ENCODE assay signal across 17 cellular contexts in the genomic region with DNA sequence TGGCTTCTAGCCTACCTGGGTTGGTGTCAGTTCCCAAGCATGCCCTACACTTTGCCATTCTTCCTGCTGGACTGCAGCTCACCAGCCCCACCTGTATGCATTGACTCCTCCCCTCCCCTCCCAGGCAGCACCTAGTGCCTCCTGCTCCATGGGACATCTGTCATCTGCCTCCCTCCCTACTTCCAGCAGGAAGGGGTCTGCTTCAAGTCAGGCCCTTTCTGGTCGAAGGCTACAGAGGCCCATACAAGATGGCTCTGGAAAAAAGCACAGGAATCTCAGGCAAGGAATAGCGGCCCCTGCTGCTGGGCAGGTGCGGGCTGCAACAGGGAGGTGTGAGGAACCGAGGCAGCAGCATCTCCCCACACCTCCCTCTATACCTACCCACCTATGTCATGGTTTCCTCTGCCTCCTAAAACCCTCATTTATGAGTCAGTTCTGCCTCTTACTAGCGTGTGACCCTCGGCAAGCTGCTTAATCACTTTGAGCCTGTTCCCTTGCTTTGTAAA. TPM values are rescaled to one million over a fixed set of nuclear protein-coding genes. Genes with fewer than 3 reads are reported as not detected.
DNase-seq lines count a peak whose midpoint lies in the region; ATAC-seq and TF ChIP-seq lines count a peak whose summit lies in the region.
"Had no signal": no experiment of that assay in that cellular context is flagged by ENCODE, and none has a peak within 500 bp of the region (broad histone marks: within the 10 kb centered on the region; RNA-seq: fewer than 3 reads in every experiment).

No MANE protein-coding gene starts in this region.

- no peaks in the 10 kb centered on the region; the same call in 2 of the 3 replicates for H3K36me3 Mint-ChIP-seq in GM23338 (ENCODE audit: low read depth)
- H3K36me3 Mint-ChIP-seq in activated T-cell treated with anti-CD3 and anti-CD28 coated beads, Interleukin-2, amount 50 U/mL, for 24 hours (ENCODE audit: low read depth): no peaks in the 10 kb centered on the region
- H3K36me3 Mint-ChIP-seq: activated naive CD4-positive, alpha-beta T cell treated with anti-CD3 and anti-CD28 coated beads, Interleukin-2, amount 50 U/mL, for 72 hours; naive B cell had no signal

- peaks cover 15% of the 10 kb centered on the region for H3K4me1 ChIP-seq in GM23338 (ENCODE audit: insufficient read depth)
- H3K4me1 ChIP-seq: left ventricle myocardium inferior had no signal

- H3K4me3 ChIP-seq in AG04450 (ENCODE audit: low read depth, low read length) (no peak overlapping the region), GM23338 (no peak overlapping the region), WERI-Rb-1 (ENCODE audit: low read depth, low read length) (no peak overlapping the region)
- H3K4me3 ChIP-seq: left ventricle myocardium inferior had no signal

- H3K4me3 Mint-ChIP-seq in GM23338: no peak overlapping the region
- H3K4me3 Mint-ChIP-seq in activated T-cell treated with anti-CD3 and anti-CD28 coated beads, Interleukin-2, amount 50 U/mL, for 24 hours: no peak overlapping the region
- H3K4me3 Mint-ChIP-seq: naive B cell; T-helper 1 cell treated with Interleukin-12 subunit alpha and Interleukin-12 subunit beta and Interleukin-4 antibody, amounts not matched to agents 30 μg/mL and 1 μg/mL, for 36 hours had no signal

- H3K79me2 ChIP-seq in GM23338 (replicated peaks; ENCODE audit: insufficient read depth): peaks cover 41% of the 10 kb centered on the region

- H3K9me3 ChIP-seq in AG04450 (ENCODE audit: control insufficient read depth, insufficient read depth, low read length): no peaks in the 10 kb centered on the region
- H3K9me3 ChIP-seq in WERI-Rb-1 (ENCODE audit: severe bottlenecking): no peaks in the 10 kb centered on the region
- H3K9me3 ChIP-seq: left ventricle myocardium inferior had no signal

- no peaks in the 10 kb centered on the region for H3K9me3 Mint-ChIP-seq in GM23338
- no peaks in the 10 kb centered on the region for H3K9me3 Mint-ChIP-seq in activated T-cell treated with anti-CD3 and anti-CD28 coated beads, Interleukin-2, amount 50 U/mL, for 24 hours
- H3K9me3 Mint-ChIP-seq: activated naive CD4-positive, alpha-beta T cell treated with anti-CD3 and anti-CD28 coated beads, Interleukin-2, amount 50 U/mL, for 72 hours; T-helper 1 cell treated with Interleukin-12 subunit alpha and Interleukin-12 subunit beta and Interleukin-4 antibody, amounts not matched to agents 30 μg/mL and 1 μg/mL, for 36 hours had no signal

- no peak overlapping the region for H3K27ac Mint-ChIP-seq in GM23338
- H3K27ac Mint-ChIP-seq in activated T-cell treated with anti-CD3 and anti-CD28 coated beads, Interleukin-2, amount 50 U/mL, for 24 hours: no peak overlapping the region
- H3K27ac Mint-ChIP-seq: activated naive CD4-positive, alpha-beta T cell treated with anti-CD3 and anti-CD28 coated beads, Interleukin-2, amount 50 U/mL, for 72 hours; naive B cell; T-helper 1 cell treated with Interleukin-12 subunit alpha and Interleukin-12 subunit beta and Interleukin-4 antibody, amounts not matched to agents 30 μg/mL and 1 μg/mL, for 36 hours had no signal

- peaks cover 19% of the 10 kb centered on the region for H3K27me3 Mint-ChIP-seq in GM23338 (ENCODE audit: insufficient read depth, low read depth, poor library complexity)
- H3K27me3 Mint-ChIP-seq in activated T-cell treated with anti-CD3 and anti-CD28 coated beads, Interleukin-2, amount 50 U/mL, for 24 hours: peaks cover 2% of the 10 kb centered on the region

- H3K27me3 ChIP-seq in AG04450 (ENCODE audit: control insufficient read depth, insufficient read depth, low read length) (no peaks in the 10 kb centered on the region), GM23338 (ENCODE audit: insufficient read depth) (peaks cover 10% of the 10 kb centered on the region), WERI-Rb-1 (ENCODE audit: insufficient read depth, low read depth, severe bottlenecking) (no peaks in the 10 kb centered on the region)

- H3F3A ChIP-seq in GM23338 (replicated peaks; ENCODE audit: low read depth): no peaks in the 10 kb centered on the region

- no peak overlapping the region for H3K27ac ChIP-seq in AG04450 (ENCODE audit: low read depth, low read length)
- no peak overlapping the region for H3K27ac ChIP-seq in GM23338 (ENCODE audit: low read depth)
- H3K27ac ChIP-seq in WERI-Rb-1: peak overlapping the region; percentile 14; the same call in 1 of the 2 replicates
- H3K27ac ChIP-seq: left ventricle myocardium inferior had no signal

- TF ChIP-seq CTCF in AG04450 (IDR thresholded peaks at IDR 0.05; ENCODE audit: low read depth, low read length): 0 out of 2 replicates have a peak, but pooled peaks have one; percentile 9
- peak; percentile 43 to 62 for TF ChIP-seq CTCF in GM23338 (conservative IDR thresholded peaks at IDR 0.05; ENCODE audit: low read depth in 2 of 2)
- TF ChIP-seq CTCF in WERI-Rb-1 (IDR thresholded peaks at IDR 0.05; ENCODE audit: low read depth, low read length): no peak

- peaks cover 26% of the 10 kb centered on the region for H3K4me1 Mint-ChIP-seq in GM23338
- H3K4me1 Mint-ChIP-seq in activated T-cell treated with anti-CD3 and anti-CD28 coated beads, Interleukin-2, amount 50 U/mL, for 24 hours (ENCODE audit: low read depth): no peaks in the 10 kb centered on the region
- H3K4me1 Mint-ChIP-seq: naive B cell had no signal

- H3K36me3 ChIP-seq in GM23338 (ENCODE audit: insufficient read depth) (no peaks in the 10 kb centered on the region), WERI-Rb-1 (no peaks in the 10 kb centered on the region; the same call in 1 of the 2 replicates)
- H3K36me3 ChIP-seq: left ventricle myocardium inferior had no signal

- POLR2A ChIA-PET in AG04450 (lab: Yijun Ruan, JAX): no interaction called here

- CTCF ChIA-PET in AG04450 (lab: Charles Lee): interaction anchor here (0.8 to 3.3 kb wide), 2 partner anchors 16 to 17 kb away, joined by 3 to 38 read pairs; no protein-coding TSS in a partner anchor

- H2AFZ ChIP-seq in GM23338: no peak overlapping the region

- peak; percentile 68 for ATAC-seq in GM23338

- peaks cover 36% of the 10 kb centered on the region for H4K20me1 ChIP-seq in GM23338 (replicated peaks; ENCODE audit: insufficient read depth)

- H3K4me2 ChIP-seq in GM23338: no peak overlapping the region

- DNase-seq in AG04450 (ENCODE audit: low read depth, low spot score): no peak
- DNase-seq in GM23338 (ENCODE audit: low spot score): peak; percentile 55
- DNase-seq in WERI-Rb-1: peak; percentile 49
- DNase-seq in kidney tubule cell (ENCODE audit: low spot score): peak; percentile 79
- no peak for DNase-seq in OCI-M1 (lab: John Stamatoyannopoulos, UW)
- DNase-seq in activated T-cell treated with anti-CD3 and anti-CD28 coated beads, Interleukin-2, amount 50 U/mL, for 24 hours: no peak
- DNase-seq in occipital lobe (lab: John Stamatoyannopoulos, UW): no peak
- DNase-seq in activated gamma-delta T cell treated with Interleukin-2 at 50 U/mL for 16 hours: no peak
- DNase-seq: activated CD4-positive, CD25-positive, alpha-beta regulatory T cell; hypothalamus; left ventricle myocardium inferior; naive B cell; NCI-H1694; posterior cingulate gyrus; SHP77 had no signal

- H3K9me2 ChIP-seq in GM23338 (ENCODE audit: insufficient read depth): 0 out of 2 replicates have a peak, but pooled peaks cover 3% of the 10 kb centered on the region

TF ChIP-seq in GM23338, 12 proteins besides CTCF, POLR2A, EP300 and RAD21 (continues in another document):
- no peak for TF ChIP-seq CREB1 (CRISPR knock-in tag; IDR thresholded peaks at IDR 0.05; ENCODE audit: low read depth)
- no peak for TF ChIP-seq STAT1 (IDR thresholded peaks at IDR 0.05; ENCODE audit: unreplicated experiment)

RNA-seq across cellular contexts. Expression of a gene that starts 19.7 kb away (rescaled TPM):
- 4.3 and 5.2 TPM in 2 replicates for polyA plus RNA-seq in AG04450 (2011; rRNA removed)
- 10.3 and 17.1 TPM in 2 replicates for polyA minus RNA-seq in AG04450 (2011; rRNA and poly(A)+ RNA removed)
- total RNA-seq in GM23338 (2014; rRNA removed; shearing (Covaris generic)): 27.8 and 33.2 TPM in 2 replicates
- 23.6 and 25.4 TPM in 2 replicates for polyA plus RNA-seq in GM23338 (2016; fragmentation: Nextera tagmentation; extraction: Ambion mirVana)
- total RNA-seq in occipital lobe: 116 TPM

Comparison
In these comparisons a context has a peak if more than half of its experiments do, and no peak if none do; other contexts are left out.
1. DNase-seq: peak in GM23338 (single experiment), WERI-Rb-1 (single experiment) and kidney tubule cell (single experiment); none in AG04450 (single experiment), OCI-M1 (single experiment), activated T-cell treated with anti-CD3 and anti-CD28 coated beads, Interleukin-2, amount 50 U/mL, for 24 hours (single experiment), occipital lobe (single experiment) and activated gamma-delta T cell treated with Interleukin-2 at 50 U/mL for 16 hours (single experiment).